2 cellular contexts compared by ENCODE assay signal in the genomic region with DNA sequence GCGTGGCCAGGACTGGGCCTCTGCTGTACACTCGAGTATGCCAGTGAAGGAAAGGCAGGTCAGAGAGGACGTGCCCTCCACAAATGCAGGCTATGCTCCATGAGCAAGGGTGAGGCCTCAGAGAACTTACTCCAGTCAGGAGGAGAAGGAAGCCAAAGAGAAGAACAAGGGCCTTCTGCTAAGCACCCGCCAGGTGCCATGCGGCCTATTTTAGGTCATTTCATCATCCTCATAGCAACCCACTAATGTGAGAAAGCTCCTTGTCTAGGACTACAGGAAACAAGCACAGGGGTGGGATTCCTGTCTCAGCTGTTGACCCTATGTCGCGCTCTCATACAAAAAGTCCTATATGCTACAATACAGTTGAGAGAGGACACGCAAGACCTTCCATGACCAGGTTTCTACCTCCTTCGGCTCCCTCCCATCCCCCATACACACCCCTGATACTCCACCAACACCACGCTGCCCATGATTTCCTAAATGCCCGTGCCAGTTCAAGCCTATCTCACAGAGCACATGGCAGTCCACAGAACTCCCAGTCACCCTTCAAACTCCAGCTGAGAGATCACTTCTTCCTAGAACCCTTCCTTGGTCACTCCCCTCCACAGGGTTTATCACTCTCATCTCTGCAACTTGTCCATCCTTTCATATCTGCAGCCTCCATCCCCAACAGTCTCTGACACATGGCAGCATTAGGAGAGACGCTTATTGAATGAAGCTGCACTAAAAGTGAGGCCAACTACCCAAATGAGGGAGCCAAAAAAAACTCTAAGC.
TF ChIP-seq lines count a peak whose summit lies in the region.

No MANE protein-coding gene starts in this region.

TF ChIP-seq in GM23338, 12 proteins besides CTCF, POLR2A, EP300 and RAD21 (continued from another document and continues in another):
- TF ChIP-seq ZNF462 (CRISPR knock-in tag; IDR thresholded peaks at IDR 0.05) (no peak), POLR2AphosphoS5 (IDR thresholded peaks at IDR 0.05; ENCODE audit: low read depth) (no peak), JUNB (IDR thresholded peaks at IDR 0.05; ENCODE audit: unreplicated experiment) (no peak), STAT1 (IDR thresholded peaks at IDR 0.05; ENCODE audit: unreplicated experiment) (no peak), ZNF331 (CRISPR knock-in tag; IDR thresholded peaks at IDR 0.05; ENCODE audit: low read depth) (no peak), EZH2 (IDR thresholded peaks at IDR 0.05; ENCODE audit: low read depth, unreplicated experiment) (no peak), CREB1 (CRISPR knock-in tag; IDR thresholded peaks at IDR 0.05; ENCODE audit: low read depth) (no peak), ZNF114 (CRISPR knock-in tag; IDR thresholded peaks at IDR 0.05) (no peak)
- TF ChIP-seq, protein P1, sequence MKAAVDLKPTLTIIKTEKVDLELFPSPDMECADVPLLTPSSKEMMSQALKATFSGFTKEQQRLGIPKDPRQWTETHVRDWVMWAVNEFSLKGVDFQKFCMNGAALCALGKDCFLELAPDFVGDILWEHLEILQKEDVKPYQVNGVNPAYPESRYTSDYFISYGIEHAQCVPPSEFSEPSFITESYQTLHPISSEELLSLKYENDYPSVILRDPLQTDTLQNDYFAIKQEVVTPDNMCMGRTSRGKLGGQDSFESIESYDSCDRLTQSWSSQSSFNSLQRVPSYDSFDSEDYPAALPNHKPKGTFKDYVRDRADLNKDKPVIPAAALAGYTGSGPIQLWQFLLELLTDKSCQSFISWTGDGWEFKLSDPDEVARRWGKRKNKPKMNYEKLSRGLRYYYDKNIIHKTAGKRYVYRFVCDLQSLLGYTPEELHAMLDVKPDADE (IDR thresholded peaks at IDR 0.05): no peak

TF ChIP-seq in SK-N-SH treated with all-trans-retinoic acid at 6 μM for 48 hours, 23 proteins besides CTCF, POLR2A, EP300 and RAD21 (continued from another document):
- TF ChIP-seq, protein P2, sequence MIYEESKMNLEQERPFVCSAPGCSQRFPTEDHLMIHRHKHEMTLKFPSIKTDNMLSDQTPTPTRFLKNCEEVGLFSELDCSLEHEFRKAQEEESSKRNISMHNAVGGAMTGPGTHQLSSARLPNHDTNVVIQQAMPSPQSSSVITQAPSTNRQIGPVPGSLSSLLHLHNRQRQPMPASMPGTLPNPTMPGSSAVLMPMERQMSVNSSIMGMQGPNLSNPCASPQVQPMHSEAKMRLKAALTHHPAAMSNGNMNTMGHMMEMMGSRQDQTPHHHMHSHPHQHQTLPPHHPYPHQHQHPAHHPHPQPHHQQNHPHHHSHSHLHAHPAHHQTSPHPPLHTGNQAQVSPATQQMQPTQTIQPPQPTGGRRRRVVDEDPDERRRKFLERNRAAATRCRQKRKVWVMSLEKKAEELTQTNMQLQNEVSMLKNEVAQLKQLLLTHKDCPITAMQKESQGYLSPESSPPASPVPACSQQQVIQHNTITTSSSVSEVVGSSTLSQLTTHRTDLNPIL (CRISPR knock-in tag; IDR thresholded peaks at IDR 0.05; ENCODE audit: low read depth): no peak
- TF ChIP-seq OSR1 (CRISPR knock-in tag; IDR thresholded peaks at IDR 0.05) (no peak), ZNF565 (CRISPR knock-in tag; conservative IDR thresholded peaks at IDR 0.05; ENCODE audit: low read depth) (no peak), TCF4 (CRISPR knock-in tag; IDR thresholded peaks at IDR 0.05; ENCODE audit: borderline replicate concordance) (no peak), TOX (CRISPR knock-in tag; IDR thresholded peaks at IDR 0.05; ENCODE audit: borderline replicate concordance) (no peak), ESRRG (CRISPR knock-in tag; IDR thresholded peaks at IDR 0.05) (no peak), RARB (CRISPR knock-in tag; IDR thresholded peaks at IDR 0.05) (no peak), ZFP30 (CRISPR knock-in tag; IDR thresholded peaks at IDR 0.05) (no peak), ARNTL (CRISPR knock-in tag; IDR thresholded peaks at IDR 0.05; ENCODE audit: borderline replicate concordance, low read depth) (no peak), TSHZ2 (CRISPR knock-in tag; IDR thresholded peaks at IDR 0.05) (no peak), BACH2 (CRISPR knock-in tag; IDR thresholded peaks at IDR 0.05; ENCODE audit: borderline replicate concordance) (no peak), GLIS3 (CRISPR knock-in tag; IDR thresholded peaks at IDR 0.05) (no peak), ZNF70 (CRISPR knock-in tag; IDR thresholded peaks at IDR 0.05) (no peak), CSDC2 (CRISPR knock-in tag; IDR thresholded peaks at IDR 0.05) (no peak), ZNF8 (CRISPR knock-in tag; IDR thresholded peaks at IDR 0.05) (no peak), ISL1 (CRISPR knock-in tag; IDR thresholded peaks at IDR 0.05) (no peak)
- TF ChIP-seq, protein P3, sequence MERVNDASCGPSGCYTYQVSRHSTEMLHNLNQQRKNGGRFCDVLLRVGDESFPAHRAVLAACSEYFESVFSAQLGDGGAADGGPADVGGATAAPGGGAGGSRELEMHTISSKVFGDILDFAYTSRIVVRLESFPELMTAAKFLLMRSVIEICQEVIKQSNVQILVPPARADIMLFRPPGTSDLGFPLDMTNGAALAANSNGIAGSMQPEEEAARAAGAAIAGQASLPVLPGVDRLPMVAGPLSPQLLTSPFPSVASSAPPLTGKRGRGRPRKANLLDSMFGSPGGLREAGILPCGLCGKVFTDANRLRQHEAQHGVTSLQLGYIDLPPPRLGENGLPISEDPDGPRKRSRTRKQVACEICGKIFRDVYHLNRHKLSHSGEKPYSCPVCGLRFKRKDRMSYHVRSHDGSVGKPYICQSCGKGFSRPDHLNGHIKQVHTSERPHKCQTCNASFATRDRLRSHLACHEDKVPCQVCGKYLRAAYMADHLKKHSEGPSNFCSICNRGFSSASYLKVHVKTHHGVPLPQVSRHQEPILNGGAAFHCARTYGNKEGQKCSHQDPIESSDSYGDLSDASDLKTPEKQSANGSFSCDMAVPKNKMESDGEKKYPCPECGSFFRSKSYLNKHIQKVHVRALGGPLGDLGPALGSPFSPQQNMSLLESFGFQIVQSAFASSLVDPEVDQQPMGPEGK (CRISPR knock-in tag; IDR thresholded peaks at IDR 0.05; ENCODE audit: borderline replicate concordance): no peak
